Comparison of ENCODE assay signal across 8 cellular contexts in genomic region chr2:225400060-225400511, GRCh38. TPM values are rescaled to one million over a fixed set of nuclear protein-coding genes. Genes with fewer than 3 reads are reported as not detected.
DNase-seq lines count a peak whose midpoint lies in the region; ATAC-seq and TF ChIP-seq lines count a peak whose summit lies in the region.

No MANE protein-coding gene starts in this region.

- TF ChIP-seq CTCF in adrenal gland (IDR thresholded peaks at IDR 0.05) = no peak

- no peaks in the 10 kb centered on the region for H3K36me3 ChIP-seq in adrenal gland (replicated peaks in 1 of 2)

- peak; percentile 9 for DNase-seq in GOT3 (lab: John Stamatoyannopoulos, UW)
- DNase-seq in NCI-H1694 (lab: John Stamatoyannopoulos, UW) = peak; percentile 81
- peak; percentile 11 to 67 (median 26) for DNase-seq in adrenal gland
- peak; percentile 60 for DNase-seq in inferior parietal cortex (ENCODE audit: extremely low spot score)
- no peak for DNase-seq in sciatic nerve (ENCODE audit: low spot score)

- intact Hi-C loops in adrenal gland (cut with DNase I) = no loop called here
- intact Hi-C loops in sciatic nerve (cut with DNase I) = loop anchor here (10.0 kb wide), 1 partner anchor 1595 kb away; no protein-coding TSS in a partner anchor

- ATAC-seq in sciatic nerve (no peak), HG03135 (IDR thresholded peaks at IDR 0.05; ENCODE audit: unreplicated experiment) (no peak), HG03571 (IDR thresholded peaks at IDR 0.05; ENCODE audit: unreplicated experiment) (no peak), HG03469 (IDR thresholded peaks at IDR 0.05; ENCODE audit: unreplicated experiment) (no peak)

- H3K9me3 ChIP-seq in adrenal gland (replicated peaks in 1 of 3) = no peaks in the 10 kb centered on the region

- H3K4me3 ChIP-seq in adrenal gland = no peak overlapping the region

- H3K27ac ChIP-seq in adrenal gland = peak overlapping the region in 1 of 5 donors; percentile 32

- no peaks in the 10 kb centered on the region for H3K27me3 ChIP-seq in adrenal gland

- 10 to 17% (median 12%) methylated on average over 8 of the region's 8 CpGs for WGBS in adrenal gland, 4 donors

- no peak for TF ChIP-seq POLR2A in adrenal gland (IDR thresholded peaks at IDR 0.05)

- no peaks in the 10 kb centered on the region for H3K4me1 ChIP-seq in adrenal gland (replicated peaks in 1 of 2)

RNA-seq across cellular contexts. Expression of gene NYAP2, which starts 0.6 kb away (rescaled TPM):
- total RNA-seq in adrenal gland (under 1 TPM in 5 of 8 donors, not detected in 3; under 0.01 to 0.67 (median 0.11) TPM), sciatic nerve (0.22 TPM)
- polyA plus RNA-seq in adrenal gland = under 1 TPM; 0.07 to 0.16 (median 0.09) TPM
